In the genomic region with DNA sequence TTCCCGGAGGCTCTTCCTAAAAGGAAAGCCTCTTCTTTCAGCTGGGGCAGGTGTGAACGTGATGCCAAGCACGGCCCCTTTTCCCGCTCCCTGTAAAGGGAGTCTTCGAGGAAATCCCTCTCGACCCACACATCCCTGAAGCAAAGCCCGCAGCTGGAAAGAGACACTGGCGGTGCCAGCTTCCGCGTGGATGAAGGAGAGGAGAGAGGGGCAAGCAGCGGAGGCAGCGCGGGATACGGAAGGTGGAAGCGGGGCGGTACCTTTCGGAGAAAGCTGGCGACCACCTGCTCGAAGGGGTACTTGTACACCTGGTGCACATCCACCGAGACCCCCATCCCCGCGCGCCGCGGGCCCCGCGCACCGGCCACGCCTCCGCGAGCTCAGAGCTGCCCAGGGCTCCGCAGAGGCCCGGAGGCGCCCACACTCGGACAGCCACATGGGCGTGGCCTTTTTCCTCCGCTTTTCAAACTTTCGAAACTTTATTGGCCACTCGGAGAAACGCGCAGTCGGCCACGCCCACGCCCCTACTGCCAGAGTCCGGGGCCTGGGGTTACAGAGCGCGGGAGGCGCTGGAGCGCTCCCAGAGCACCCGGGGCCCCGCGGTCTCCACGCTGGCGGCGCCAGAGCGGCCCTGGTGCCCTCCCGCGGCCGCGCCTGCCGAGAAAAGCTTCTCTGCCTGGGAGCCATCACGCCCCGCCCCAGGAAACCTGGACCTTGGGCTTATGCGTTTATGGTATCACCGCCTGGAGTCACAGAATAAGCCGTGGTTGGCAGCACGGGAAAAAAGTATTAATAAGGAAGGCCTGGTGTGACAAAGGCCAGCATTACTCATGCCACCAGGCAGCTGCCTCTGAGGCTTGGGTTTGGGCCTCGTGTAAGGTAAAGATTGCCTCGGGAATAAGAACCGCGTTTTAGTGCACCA, we compare ENCODE assay signal across 1 cellular context.
TF ChIP-seq lines count a peak whose summit lies in the region.

A gene (minus strand): TSS at position 426 of the 922 bp plus-strand sequence. CDS start 91 bp downstream, at position 335.

TF ChIP-seq in HepG2, 621 proteins besides CTCF, POLR2A, EP300 and RAD21 (continued from another document and continues in another):
- TF ChIP-seq, protein P1, sequence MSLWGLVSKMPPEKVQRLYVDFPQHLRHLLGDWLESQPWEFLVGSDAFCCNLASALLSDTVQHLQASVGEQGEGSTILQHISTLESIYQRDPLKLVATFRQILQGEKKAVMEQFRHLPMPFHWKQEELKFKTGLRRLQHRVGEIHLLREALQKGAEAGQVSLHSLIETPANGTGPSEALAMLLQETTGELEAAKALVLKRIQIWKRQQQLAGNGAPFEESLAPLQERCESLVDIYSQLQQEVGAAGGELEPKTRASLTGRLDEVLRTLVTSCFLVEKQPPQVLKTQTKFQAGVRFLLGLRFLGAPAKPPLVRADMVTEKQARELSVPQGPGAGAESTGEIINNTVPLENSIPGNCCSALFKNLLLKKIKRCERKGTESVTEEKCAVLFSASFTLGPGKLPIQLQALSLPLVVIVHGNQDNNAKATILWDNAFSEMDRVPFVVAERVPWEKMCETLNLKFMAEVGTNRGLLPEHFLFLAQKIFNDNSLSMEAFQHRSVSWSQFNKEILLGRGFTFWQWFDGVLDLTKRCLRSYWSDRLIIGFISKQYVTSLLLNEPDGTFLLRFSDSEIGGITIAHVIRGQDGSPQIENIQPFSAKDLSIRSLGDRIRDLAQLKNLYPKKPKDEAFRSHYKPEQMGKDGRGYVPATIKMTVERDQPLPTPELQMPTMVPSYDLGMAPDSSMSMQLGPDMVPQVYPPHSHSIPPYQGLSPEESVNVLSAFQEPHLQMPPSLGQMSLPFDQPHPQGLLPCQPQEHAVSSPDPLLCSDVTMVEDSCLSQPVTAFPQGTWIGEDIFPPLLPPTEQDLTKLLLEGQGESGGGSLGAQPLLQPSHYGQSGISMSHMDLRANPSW (CRISPR knock-in tag; IDR thresholded peaks at IDR 0.05; ENCODE audit: borderline replicate concordance) = peak; percentile 80; the same call in 1 of the 2 replicates
- TF ChIP-seq CHD4 (IDR thresholded peaks at IDR 0.05; ENCODE audit: borderline replicate concordance, low read length) (peak; percentile 20; the same call in 1 of the 2 replicates), BCL6 (CRISPR knock-in tag; IDR thresholded peaks at IDR 0.05) (0 out of 2 replicates have a peak, but pooled peaks have one; percentile 35), NFYB (CRISPR knock-in tag; IDR thresholded peaks at IDR 0.05) (peak; percentile 52), ARID2 (CRISPR knock-in tag; IDR thresholded peaks at IDR 0.05; ENCODE audit: borderline replicate concordance) (peak; percentile 97), NKX3-1 (CRISPR knock-in tag; IDR thresholded peaks at IDR 0.05) (0 out of 2 replicates have a peak, but pooled peaks have one; percentile 16), EEA1 (CRISPR knock-in tag; IDR thresholded peaks at IDR 0.05; ENCODE audit: borderline replicate concordance) (no peak), PPARG (CRISPR knock-in tag; conservative IDR thresholded peaks at IDR 0.05) (peak; percentile 45; the same call in 1 of the 2 replicates), ZNF296 (CRISPR knock-in tag; conservative IDR thresholded peaks at IDR 0.05) (no peak), TSC22D2 (CRISPR knock-in tag; IDR thresholded peaks at IDR 0.05; ENCODE audit: borderline replicate concordance) (peak; percentile 90; the same call in 1 of the 2 replicates), ZNF34 (CRISPR knock-in tag; IDR thresholded peaks at IDR 0.05; ENCODE audit: borderline replicate concordance) (peak; percentile 60; the same call in 1 of the 2 replicates), SNAPC2 (CRISPR knock-in tag; IDR thresholded peaks at IDR 0.05) (peak; percentile 74), BRCA1 (CRISPR knock-in tag; IDR thresholded peaks at IDR 0.05) (peak; percentile 85; the same call in 1 of the 2 replicates), ZEB1 (IDR thresholded peaks at IDR 0.05; ENCODE audit: insufficient replicate concordance, low read depth) (peak; percentile 67)
- TF ChIP-seq, protein P2, sequence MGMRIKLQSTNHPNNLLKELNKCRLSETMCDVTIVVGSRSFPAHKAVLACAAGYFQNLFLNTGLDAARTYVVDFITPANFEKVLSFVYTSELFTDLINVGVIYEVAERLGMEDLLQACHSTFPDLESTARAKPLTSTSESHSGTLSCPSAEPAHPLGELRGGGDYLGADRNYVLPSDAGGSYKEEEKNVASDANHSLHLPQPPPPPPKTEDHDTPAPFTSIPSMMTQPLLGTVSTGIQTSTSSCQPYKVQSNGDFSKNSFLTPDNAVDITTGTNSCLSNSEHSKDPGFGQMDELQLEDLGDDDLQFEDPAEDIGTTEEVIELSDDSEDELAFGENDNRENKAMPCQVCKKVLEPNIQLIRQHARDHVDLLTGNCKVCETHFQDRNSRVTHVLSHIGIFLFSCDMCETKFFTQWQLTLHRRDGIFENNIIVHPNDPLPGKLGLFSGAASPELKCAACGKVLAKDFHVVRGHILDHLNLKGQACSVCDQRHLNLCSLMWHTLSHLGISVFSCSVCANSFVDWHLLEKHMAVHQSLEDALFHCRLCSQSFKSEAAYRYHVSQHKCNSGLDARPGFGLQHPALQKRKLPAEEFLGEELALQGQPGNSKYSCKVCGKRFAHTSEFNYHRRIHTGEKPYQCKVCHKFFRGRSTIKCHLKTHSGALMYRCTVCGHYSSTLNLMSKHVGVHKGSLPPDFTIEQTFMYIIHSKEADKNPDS (CRISPR knock-in tag; IDR thresholded peaks at IDR 0.05) = peak; percentile 64
- TF ChIP-seq, protein P3, sequence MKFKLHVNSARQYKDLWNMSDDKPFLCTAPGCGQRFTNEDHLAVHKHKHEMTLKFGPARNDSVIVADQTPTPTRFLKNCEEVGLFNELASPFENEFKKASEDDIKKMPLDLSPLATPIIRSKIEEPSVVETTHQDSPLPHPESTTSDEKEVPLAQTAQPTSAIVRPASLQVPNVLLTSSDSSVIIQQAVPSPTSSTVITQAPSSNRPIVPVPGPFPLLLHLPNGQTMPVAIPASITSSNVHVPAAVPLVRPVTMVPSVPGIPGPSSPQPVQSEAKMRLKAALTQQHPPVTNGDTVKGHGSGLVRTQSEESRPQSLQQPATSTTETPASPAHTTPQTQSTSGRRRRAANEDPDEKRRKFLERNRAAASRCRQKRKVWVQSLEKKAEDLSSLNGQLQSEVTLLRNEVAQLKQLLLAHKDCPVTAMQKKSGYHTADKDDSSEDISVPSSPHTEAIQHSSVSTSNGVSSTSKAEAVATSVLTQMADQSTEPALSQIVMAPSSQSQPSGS (CRISPR knock-in tag; IDR thresholded peaks at IDR 0.05) = 0 out of 2 replicates have a peak, but pooled peaks have one; percentile 44
- TF ChIP-seq, protein P4, sequence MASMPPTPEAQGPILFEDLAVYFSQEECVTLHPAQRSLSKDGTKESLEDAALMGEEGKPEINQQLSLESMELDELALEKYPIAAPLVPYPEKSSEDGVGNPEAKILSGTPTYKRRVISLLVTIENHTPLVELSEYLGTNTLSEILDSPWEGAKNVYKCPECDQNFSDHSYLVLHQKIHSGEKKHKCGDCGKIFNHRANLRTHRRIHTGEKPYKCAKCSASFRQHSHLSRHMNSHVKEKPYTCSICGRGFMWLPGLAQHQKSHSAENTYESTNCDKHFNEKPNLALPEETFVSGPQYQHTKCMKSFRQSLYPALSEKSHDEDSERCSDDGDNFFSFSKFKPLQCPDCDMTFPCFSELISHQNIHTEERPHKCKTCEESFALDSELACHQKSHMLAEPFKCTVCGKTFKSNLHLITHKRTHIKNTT (CRISPR knock-in tag; IDR thresholded peaks at IDR 0.05) = no peak
- TF ChIP-seq, protein P5, sequence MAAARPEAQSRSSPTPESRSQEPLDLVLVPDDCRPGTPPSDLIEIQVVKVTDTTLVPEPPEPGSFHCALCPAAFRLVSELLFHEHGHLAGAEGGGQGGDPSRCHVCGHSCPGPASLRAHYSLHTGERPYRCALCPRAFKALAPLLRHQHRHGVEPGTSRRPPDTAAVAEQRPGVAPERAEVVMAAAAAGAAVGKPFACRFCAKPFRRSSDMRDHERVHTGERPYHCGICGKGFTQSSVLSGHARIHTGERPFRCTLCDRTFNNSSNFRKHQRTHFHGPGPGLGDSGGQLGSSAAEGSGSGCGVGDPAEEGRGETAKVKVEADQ (CRISPR knock-in tag; IDR thresholded peaks at IDR 0.05; ENCODE audit: borderline replicate concordance) = peak; percentile 93
- TF ChIP-seq, protein P6, sequence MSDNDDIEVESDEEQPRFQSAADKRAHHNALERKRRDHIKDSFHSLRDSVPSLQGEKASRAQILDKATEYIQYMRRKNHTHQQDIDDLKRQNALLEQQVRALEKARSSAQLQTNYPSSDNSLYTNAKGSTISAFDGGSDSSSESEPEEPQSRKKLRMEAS (IDR thresholded peaks at IDR 0.05) = peak; percentile 76
- TF ChIP-seq, protein P7, sequence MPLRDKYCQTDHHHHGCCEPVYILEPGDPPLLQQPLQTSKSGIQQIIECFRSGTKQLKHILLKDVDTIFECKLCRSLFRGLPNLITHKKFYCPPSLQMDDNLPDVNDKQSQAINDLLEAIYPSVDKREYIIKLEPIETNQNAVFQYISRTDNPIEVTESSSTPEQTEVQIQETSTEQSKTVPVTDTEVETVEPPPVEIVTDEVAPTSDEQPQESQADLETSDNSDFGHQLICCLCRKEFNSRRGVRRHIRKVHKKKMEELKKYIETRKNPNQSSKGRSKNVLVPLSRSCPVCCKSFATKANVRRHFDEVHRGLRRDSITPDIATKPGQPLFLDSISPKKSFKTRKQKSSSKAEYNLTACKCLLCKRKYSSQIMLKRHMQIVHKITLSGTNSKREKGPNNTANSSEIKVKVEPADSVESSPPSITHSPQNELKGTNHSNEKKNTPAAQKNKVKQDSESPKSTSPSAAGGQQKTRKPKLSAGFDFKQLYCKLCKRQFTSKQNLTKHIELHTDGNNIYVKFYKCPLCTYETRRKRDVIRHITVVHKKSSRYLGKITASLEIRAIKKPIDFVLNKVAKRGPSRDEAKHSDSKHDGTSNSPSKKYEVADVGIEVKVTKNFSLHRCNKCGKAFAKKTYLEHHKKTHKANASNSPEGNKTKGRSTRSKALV (CRISPR knock-in tag; IDR thresholded peaks at IDR 0.05) = peak; percentile 93
- TF ChIP-seq, protein P8, sequence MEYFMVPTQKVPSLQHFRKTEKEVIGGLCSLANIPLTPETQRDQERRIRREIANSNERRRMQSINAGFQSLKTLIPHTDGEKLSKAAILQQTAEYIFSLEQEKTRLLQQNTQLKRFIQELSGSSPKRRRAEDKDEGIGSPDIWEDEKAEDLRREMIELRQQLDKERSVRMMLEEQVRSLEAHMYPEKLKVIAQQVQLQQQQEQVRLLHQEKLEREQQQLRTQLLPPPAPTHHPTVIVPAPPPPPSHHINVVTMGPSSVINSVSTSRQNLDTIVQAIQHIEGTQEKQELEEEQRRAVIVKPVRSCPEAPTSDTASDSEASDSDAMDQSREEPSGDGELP (IDR thresholded peaks at IDR 0.05; ENCODE audit: borderline replicate concordance, low read depth) = no peak; the same call in 1 of the 2 replicates
- TF ChIP-seq, protein P9, sequence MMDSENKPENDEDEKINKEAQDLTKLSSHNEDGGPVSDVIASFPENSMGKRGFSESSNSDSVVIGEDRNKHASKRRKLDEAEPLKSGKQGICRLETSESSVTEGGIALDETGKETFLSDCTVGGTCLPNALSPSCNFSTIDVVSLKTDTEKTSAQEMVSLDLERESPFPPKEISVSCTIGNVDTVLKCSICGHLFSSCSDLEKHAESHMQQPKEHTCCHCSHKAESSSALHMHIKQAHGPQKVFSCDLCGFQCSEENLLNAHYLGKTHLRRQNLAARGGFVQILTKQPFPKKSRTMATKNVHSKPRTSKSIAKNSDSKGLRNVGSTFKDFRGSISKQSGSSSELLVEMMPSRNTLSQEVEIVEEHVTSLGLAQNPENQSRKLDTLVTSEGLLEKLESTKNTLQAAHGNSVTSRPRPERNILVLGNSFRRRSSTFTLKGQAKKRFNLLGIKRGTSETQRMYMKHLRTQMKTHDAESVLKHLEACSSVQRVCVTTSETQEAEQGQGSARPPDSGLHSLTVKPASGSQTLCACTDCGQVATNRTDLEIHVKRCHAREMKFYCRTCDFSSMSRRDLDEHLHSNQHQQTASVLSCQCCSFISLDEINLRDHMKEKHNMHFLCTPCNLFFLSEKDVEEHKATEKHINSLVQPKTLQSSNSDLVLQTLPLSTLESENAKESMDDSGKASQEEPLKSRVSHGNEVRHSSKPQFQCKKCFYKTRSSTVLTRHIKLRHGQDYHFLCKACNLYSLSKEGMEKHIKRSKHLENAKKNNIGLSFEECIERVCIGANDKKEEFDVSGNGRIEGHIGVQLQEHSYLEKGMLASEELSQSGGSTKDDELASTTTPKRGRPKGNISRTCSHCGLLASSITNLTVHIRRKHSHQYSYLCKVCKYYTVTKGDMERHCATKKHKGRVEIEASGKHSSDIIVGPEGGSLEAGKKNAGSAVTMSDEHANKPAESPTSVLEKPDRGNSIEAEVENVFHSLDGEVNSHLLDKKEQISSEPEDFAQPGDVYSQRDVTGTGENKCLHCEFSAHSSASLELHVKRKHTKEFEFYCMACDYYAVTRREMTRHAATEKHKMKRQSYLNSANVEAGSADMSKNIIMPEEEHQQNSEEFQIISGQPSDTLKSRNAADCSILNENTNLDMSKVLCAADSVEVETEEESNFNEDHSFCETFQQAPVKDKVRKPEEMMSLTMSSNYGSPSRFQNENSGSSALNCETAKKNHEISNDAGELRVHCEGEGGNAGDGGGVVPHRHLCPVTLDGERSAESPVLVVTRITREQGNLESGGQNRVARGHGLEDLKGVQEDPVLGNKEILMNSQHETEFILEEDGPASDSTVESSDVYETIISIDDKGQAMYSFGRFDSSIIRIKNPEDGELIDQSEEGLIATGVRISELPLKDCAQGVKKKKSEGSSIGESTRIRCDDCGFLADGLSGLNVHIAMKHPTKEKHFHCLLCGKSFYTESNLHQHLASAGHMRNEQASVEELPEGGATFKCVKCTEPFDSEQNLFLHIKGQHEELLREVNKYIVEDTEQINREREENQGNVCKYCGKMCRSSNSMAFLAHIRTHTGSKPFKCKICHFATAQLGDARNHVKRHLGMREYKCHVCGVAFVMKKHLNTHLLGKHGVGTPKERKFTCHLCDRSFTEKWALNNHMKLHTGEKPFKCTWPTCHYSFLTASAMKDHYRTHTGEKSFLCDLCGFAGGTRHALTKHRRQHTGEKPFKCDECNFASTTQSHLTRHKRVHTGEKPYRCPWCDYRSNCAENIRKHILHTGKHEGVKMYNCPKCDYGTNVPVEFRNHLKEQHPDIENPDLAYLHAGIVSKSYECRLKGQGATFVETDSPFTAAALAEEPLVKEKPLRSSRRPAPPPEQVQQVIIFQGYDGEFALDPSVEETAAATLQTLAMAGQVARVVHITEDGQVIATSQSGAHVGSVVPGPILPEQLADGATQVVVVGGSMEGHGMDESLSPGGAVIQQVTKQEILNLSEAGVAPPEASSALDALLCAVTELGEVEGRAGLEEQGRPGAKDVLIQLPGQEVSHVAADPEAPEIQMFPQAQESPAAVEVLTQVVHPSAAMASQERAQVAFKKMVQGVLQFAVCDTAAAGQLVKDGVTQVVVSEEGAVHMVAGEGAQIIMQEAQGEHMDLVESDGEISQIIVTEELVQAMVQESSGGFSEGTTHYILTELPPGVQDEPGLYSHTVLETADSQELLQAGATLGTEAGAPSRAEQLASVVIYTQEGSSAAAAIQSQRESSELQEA (CRISPR knock-in tag; IDR thresholded peaks at IDR 0.05; ENCODE audit: not compliant biosample characterization) = peak; percentile 67
- TF ChIP-seq, protein P10, sequence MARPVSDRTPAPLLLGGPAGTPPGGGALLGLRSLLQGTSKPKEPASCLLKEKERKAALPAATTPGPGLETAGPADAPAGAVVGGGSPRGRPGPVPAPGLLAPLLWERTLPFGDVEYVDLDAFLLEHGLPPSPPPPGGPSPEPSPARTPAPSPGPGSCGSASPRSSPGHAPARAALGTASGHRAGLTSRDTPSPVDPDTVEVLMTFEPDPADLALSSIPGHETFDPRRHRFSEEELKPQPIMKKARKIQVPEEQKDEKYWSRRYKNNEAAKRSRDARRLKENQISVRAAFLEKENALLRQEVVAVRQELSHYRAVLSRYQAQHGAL (CRISPR knock-in tag; IDR thresholded peaks at IDR 0.05; ENCODE audit: not compliant biosample characterization) = peak; percentile 16
